In the genomic region with DNA sequence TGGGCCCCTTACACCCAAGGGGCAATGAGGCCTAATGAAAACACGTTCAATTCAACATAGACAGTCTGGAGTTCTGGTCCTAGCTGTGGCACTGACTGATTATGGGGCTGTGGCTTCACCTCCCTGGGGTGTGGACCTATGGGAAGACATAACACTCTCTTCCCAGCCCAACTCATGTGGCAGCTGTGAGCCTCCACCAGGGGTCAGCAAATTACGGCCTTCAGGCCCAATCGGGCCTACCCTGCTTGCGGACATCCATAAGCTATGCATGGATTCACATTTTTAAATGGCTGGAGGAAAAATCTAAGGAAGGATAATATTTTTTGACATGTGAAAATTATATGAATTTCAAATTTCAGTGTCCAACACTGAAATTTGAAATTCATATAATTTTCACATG, we compare ENCODE assay signal across 8 cellular contexts.
DNase-seq lines count a peak whose midpoint lies in the region; ATAC-seq and TF ChIP-seq lines count a peak whose summit lies in the region.

No MANE protein-coding gene starts in this region.

- H3K9me3 ChIP-seq in RWPE2 (ENCODE audit: severe bottlenecking), result no peaks in the 10 kb centered on the region
- no peaks in the 10 kb centered on the region for H3K9me3 ChIP-seq in right atrium auricular region
- no peaks in the 10 kb centered on the region for H3K9me3 ChIP-seq in upper lobe of left lung

- DNase-seq in CD14-positive monocyte (ENCODE audit: low spot score), result no peak
- peak; percentile 28 for DNase-seq in GM19238 (ENCODE audit: insufficient read length, low spot score)
- DNase-seq in RWPE2 (ENCODE audit: low spot score), result no peak
- DNase-seq in right atrium auricular region (ENCODE audit: low spot score), result no peak
- DNase-seq in upper lobe of left lung, result no peak
- DNase-seq in DMS153 treated with DMSO at 0.1 percent for 48 hours (lab: John Stamatoyannopoulos, UW; ENCODE audit: unreplicated experiment), result no peak

- no peak for TF ChIP-seq POLR2A in upper lobe of left lung (IDR thresholded peaks at IDR 0.05)

- H3K4me3 Mint-ChIP-seq in CD14-positive monocyte, result no peak overlapping the region

- H3K27ac ChIP-seq in RWPE2 (ENCODE audit: poor library complexity, severe bottlenecking) (no peak overlapping the region), right atrium auricular region (no peak overlapping the region), upper lobe of left lung (no peak overlapping the region)

- ATAC-seq in RWPE2 (ENCODE audit: low read depth) (peak; percentile 89), upper lobe of left lung (ENCODE audit: low FRiP score in 2 of 2) (no peak), HG03108 (IDR thresholded peaks at IDR 0.05; ENCODE audit: unreplicated experiment) (no peak), HG02852 (IDR thresholded peaks at IDR 0.05; ENCODE audit: unreplicated experiment) (no peak)

- WGBS in upper lobe of left lung, 2 donors, result 56 to 63% methylated on average over 4 of the region's 4 CpGs

- no peaks in the 10 kb centered on the region for H3K27me3 Mint-ChIP-seq in CD14-positive monocyte (ENCODE audit: low read depth in 3 of 3)

- peak; percentile 19 for TF ChIP-seq CTCF in CD14-positive monocyte (IDR thresholded peaks at IDR 0.05)
- TF ChIP-seq CTCF in RWPE2 (IDR thresholded peaks at IDR 0.05; ENCODE audit: poor library complexity, severe bottlenecking), result peak; percentile 56
- peak; percentile 19 to 71 for TF ChIP-seq CTCF in right atrium auricular region (IDR thresholded peaks at IDR 0.05)
- peak in 4 of 6 experiments; percentile 42 to 59 (median 54) for TF ChIP-seq CTCF in upper lobe of left lung (IDR thresholded peaks at IDR 0.05)

- peaks cover 0 to 3% (median 0%) of the 10 kb centered on the region in 7 donors for H3K9me3 Mint-ChIP-seq in CD14-positive monocyte

- TF ChIP-seq EP300 in upper lobe of left lung (IDR thresholded peaks at IDR 0.05), result no peak

- H3K27me3 ChIP-seq in RWPE2 (ENCODE audit: insufficient read depth, poor library complexity, severe bottlenecking), result no peaks in the 10 kb centered on the region
- H3K27me3 ChIP-seq in right atrium auricular region, result no peaks in the 10 kb centered on the region
- H3K27me3 ChIP-seq in upper lobe of left lung, result no peaks in the 10 kb centered on the region

- no peaks in the 10 kb centered on the region for H3K4me1 Mint-ChIP-seq in CD14-positive monocyte

- no peaks in the 10 kb centered on the region for H3K36me3 ChIP-seq in RWPE2 (ENCODE audit: low read depth)
- H3K36me3 ChIP-seq in right atrium auricular region, result no peaks in the 10 kb centered on the region
- H3K36me3 ChIP-seq in upper lobe of left lung, result no peaks in the 10 kb centered on the region

- H3K36me3 Mint-ChIP-seq in CD14-positive monocyte, result peaks cover 0 to 22% of the 10 kb centered on the region in 2 donors

- intact Hi-C loops in CD14-positive monocyte (cut with micrococcal nuclease), result loop anchor here in 1 of 2 donors (10.0 kb wide), 1 partner anchor 99 kb away; the partner anchor contains the start of gene LOXHD1

- H3K4me3 ChIP-seq in RWPE2 (ENCODE audit: severe bottlenecking) (no peak overlapping the region), right atrium auricular region (no peak overlapping the region), upper lobe of left lung (no peak overlapping the region)

- H3K4me1 ChIP-seq in RWPE2 (ENCODE audit: insufficient read depth, poor library complexity, severe bottlenecking) (no peaks in the 10 kb centered on the region), right atrium auricular region (no peaks in the 10 kb centered on the region), upper lobe of left lung (no peaks in the 10 kb centered on the region)

- H3K27ac Mint-ChIP-seq in CD14-positive monocyte, result no peak overlapping the region
